8 cellular contexts compared by ENCODE assay signal in genomic region chr6:129567374-129567773, GRCh38.
DNase-seq lines count a peak whose midpoint lies in the region; ATAC-seq and TF ChIP-seq lines count a peak whose summit lies in the region.
"Had no signal": no experiment of that assay in that cellular context is flagged by ENCODE, and none has a peak within 500 bp of the region (broad histone marks: within the 10 kb centered on the region; RNA-seq: fewer than 3 reads in every experiment).

No MANE protein-coding gene starts in this region.

- H3K27ac ChIP-seq in thyroid gland = no peak overlapping the region

- 85 to 90% methylated on average over 5 of the region's 5 CpGs for WGBS in thyroid gland, 2 donors

- intact Hi-C loops in thyroid gland (cut with DNase I) = loop anchor here (5.0 kb wide), 1 partner anchor 70 kb away; no protein-coding TSS in a partner anchor

- H3K4me1 ChIP-seq in thyroid gland = no peaks in the 10 kb centered on the region

- peak; percentile 55 to 64 for DNase-seq in activated T-cell treated with anti-CD3 and anti-CD28 coated beads, Interleukin-2, amount 50 U/mL, for 48 hours
- DNase-seq in lung microvascular endothelial cell (ENCODE audit: low read depth in 2 of 2) (peak; percentile 44 to 51), thyroid gland (no peak)
- DNase-seq in effector CD4-positive, alpha-beta T cell = no peak

- TF ChIP-seq CTCF in GM12873 (IDR thresholded peaks at IDR 0.05; ENCODE audit: insufficient read depth, low read depth, low read length, missing control alignments) (peak; percentile 35), LNCAP (IDR thresholded peaks at IDR 0.05) (peak; percentile 55), thyroid gland (IDR thresholded peaks at IDR 0.05) (peak in 2 of 6 experiments; percentile 11 to 17)

- no peaks in the 10 kb centered on the region for H3K9me3 ChIP-seq in thyroid gland

- no peak for ATAC-seq in HG03442 (IDR thresholded peaks at IDR 0.05; ENCODE audit: unreplicated experiment)
- ATAC-seq: left colon had no signal

- no peak overlapping the region for H3K4me3 ChIP-seq in thyroid gland (replicated peaks in 1 of 3)

- no peaks in the 10 kb centered on the region for H3K36me3 ChIP-seq in thyroid gland

- TF ChIP-seq POLR2A in thyroid gland (IDR thresholded peaks at IDR 0.05) = no peak

- H3K27me3 ChIP-seq in thyroid gland = no peaks in the 10 kb centered on the region

Comparison
In these comparisons a context has a peak if more than half of its experiments do, and no peak if none do; other contexts are left out.
1. DNase-seq: peak in activated T-cell treated with anti-CD3 and anti-CD28 coated beads, Interleukin-2, amount 50 U/mL, for 48 hours (2 of 2) and lung microvascular endothelial cell (2 of 2); none in effector CD4-positive, alpha-beta T cell (single experiment) and thyroid gland (0 of 2).